Comparison of ENCODE assay signal across 1 cellular context in genomic region chr14:94059998-94060397, GRCh38.
A peak's percentile ranks its signal among the peaks of the same experiment; 100 is the strongest.
TF ChIP-seq lines count a peak whose summit lies in the region.

No MANE protein-coding gene starts in this region.

TF ChIP-seq in HepG2, 621 proteins besides CTCF, POLR2A, EP300 and RAD21 (continued from another document and continues in another):
- TF ChIP-seq STAT6 (CRISPR knock-in tag; IDR thresholded peaks at IDR 0.05; ENCODE audit: borderline replicate concordance) (no peak), DR1 (CRISPR knock-in tag; IDR thresholded peaks at IDR 0.05) (no peak), HNRNPL (IDR thresholded peaks at IDR 0.05; ENCODE audit: low read depth, low read length) (no peak), ZNF383 (CRISPR knock-in tag; IDR thresholded peaks at IDR 0.05; ENCODE audit: borderline replicate concordance) (no peak), RXRB (CRISPR knock-in tag; IDR thresholded peaks at IDR 0.05; ENCODE audit: borderline replicate concordance) (peak; percentile 63; the same call in 1 of the 2 replicates), ARNT2 (CRISPR knock-in tag; IDR thresholded peaks at IDR 0.05; ENCODE audit: low read depth) (no peak), CREB1 (IDR thresholded peaks at IDR 0.05) (no peak), CREB1 (CRISPR knock-in tag; IDR thresholded peaks at IDR 0.05) (no peak), ZNF547 (CRISPR knock-in tag; IDR thresholded peaks at IDR 0.05) (no peak), ZIK1 (CRISPR knock-in tag; IDR thresholded peaks at IDR 0.05; ENCODE audit: borderline replicate concordance, low read depth) (no peak), KLF11 (CRISPR knock-in tag; IDR thresholded peaks at IDR 0.05) (no peak), ZBTB7B (CRISPR knock-in tag; IDR thresholded peaks at IDR 0.05) (no peak), ZGPAT (CRISPR knock-in tag; IDR thresholded peaks at IDR 0.05) (no peak), ZNF343 (CRISPR knock-in tag; IDR thresholded peaks at IDR 0.05) (no peak), FOXP1 (IDR thresholded peaks at IDR 0.05) (no peak), FOXP1 (CRISPR knock-in tag; IDR thresholded peaks at IDR 0.05) (no peak), ZNF367 (CRISPR knock-in tag; IDR thresholded peaks at IDR 0.05; ENCODE audit: borderline replicate concordance) (no peak), MTA1 (CRISPR knock-in tag; IDR thresholded peaks at IDR 0.05; ENCODE audit: borderline replicate concordance) (no peak), ZNF704 (CRISPR knock-in tag; IDR thresholded peaks at IDR 0.05; ENCODE audit: borderline replicate concordance) (no peak), ZNF224 (CRISPR knock-in tag; IDR thresholded peaks at IDR 0.05) (no peak), NR2F6 (IDR thresholded peaks at IDR 0.05) (peak; percentile 79), NR2F6 (CRISPR knock-in tag; IDR thresholded peaks at IDR 0.05) (peak; percentile 89), GATAD1 (CRISPR knock-in tag; IDR thresholded peaks at IDR 0.05) (no peak), ZNF589 (CRISPR knock-in tag; conservative IDR thresholded peaks at IDR 0.05) (no peak), ELF1 (CRISPR knock-in tag; IDR thresholded peaks at IDR 0.05) (peak; percentile 31; the same call in 1 of the 2 replicates), ZNF644 (CRISPR knock-in tag; IDR thresholded peaks at IDR 0.05; ENCODE audit: low read depth) (no peak), ZNF451 (CRISPR knock-in tag; IDR thresholded peaks at IDR 0.05) (no peak), FOSL2 (CRISPR knock-in tag; IDR thresholded peaks at IDR 0.05) (no peak), FOXC1 (CRISPR knock-in tag; IDR thresholded peaks at IDR 0.05; ENCODE audit: borderline replicate concordance) (no peak), PCBP2 (optimal IDR thresholded peaks at IDR 0.05; ENCODE audit: low read depth, low read length, poor library complexity, severe bottlenecking) (no peak), HCFC1 (IDR thresholded peaks at IDR 0.05; ENCODE audit: low read depth, low read length) (no peak), ZNF724P (CRISPR knock-in tag; IDR thresholded peaks at IDR 0.05; ENCODE audit: borderline replicate concordance) (no peak), GTF3A (CRISPR knock-in tag; conservative IDR thresholded peaks at IDR 0.05) (no peak), ZBTB38 (CRISPR knock-in tag; IDR thresholded peaks at IDR 0.05) (no peak), MED13 (CRISPR knock-in tag; IDR thresholded peaks at IDR 0.05) (no peak), EHMT2 (IDR thresholded peaks at IDR 0.05; ENCODE audit: borderline replicate concordance, low read depth, low read length) (no peak), CREB3 (CRISPR knock-in tag; IDR thresholded peaks at IDR 0.05) (no peak), MEIS2 (CRISPR knock-in tag; IDR thresholded peaks at IDR 0.05) (no peak), ZMYM4 (CRISPR knock-in tag; IDR thresholded peaks at IDR 0.05) (no peak), MZF1 (CRISPR knock-in tag; IDR thresholded peaks at IDR 0.05; ENCODE audit: borderline replicate concordance) (no peak), NAIF1 (CRISPR knock-in tag; IDR thresholded peaks at IDR 0.05; ENCODE audit: borderline replicate concordance) (no peak), CEBPG (CRISPR knock-in tag; IDR thresholded peaks at IDR 0.05) (no peak), MXD4 (CRISPR knock-in tag; IDR thresholded peaks at IDR 0.05) (no peak), HDAC2 (CRISPR knock-in tag; IDR thresholded peaks at IDR 0.05) (peak; percentile 61; the same call in 1 of the 2 replicates), ZNF597 (CRISPR knock-in tag; IDR thresholded peaks at IDR 0.05) (no peak), SKI (IDR thresholded peaks at IDR 0.05; ENCODE audit: partially characterized antibody) (no peak), ARID4A (CRISPR knock-in tag; IDR thresholded peaks at IDR 0.05; ENCODE audit: borderline replicate concordance) (no peak; the same call in 1 of the 2 replicates), RAD51 (IDR thresholded peaks at IDR 0.05; ENCODE audit: borderline replicate concordance) (no peak), GLMP (CRISPR knock-in tag; IDR thresholded peaks at IDR 0.05; ENCODE audit: borderline replicate concordance) (no peak), ZBTB7A (CRISPR knock-in tag; IDR thresholded peaks at IDR 0.05) (no peak), ZMYM2 (CRISPR knock-in tag; IDR thresholded peaks at IDR 0.05) (no peak), ZNF253 (CRISPR knock-in tag; IDR thresholded peaks at IDR 0.05; ENCODE audit: borderline replicate concordance) (no peak), ZNF556 (CRISPR knock-in tag; IDR thresholded peaks at IDR 0.05; ENCODE audit: borderline replicate concordance) (no peak), TEAD2 (CRISPR knock-in tag; IDR thresholded peaks at IDR 0.05) (no peak), ZNF331 (CRISPR knock-in tag; IDR thresholded peaks at IDR 0.05) (0 out of 2 replicates have a peak, but pooled peaks have one; percentile 17), SMAD9 (CRISPR knock-in tag; IDR thresholded peaks at IDR 0.05) (no peak), POGK (CRISPR knock-in tag; conservative IDR thresholded peaks at IDR 0.05) (no peak), PBX3 (CRISPR knock-in tag; IDR thresholded peaks at IDR 0.05; ENCODE audit: borderline replicate concordance) (no peak), CHD4 (IDR thresholded peaks at IDR 0.05; ENCODE audit: borderline replicate concordance, low read length) (no peak), CCAR2 (optimal IDR thresholded peaks at IDR 0.05; ENCODE audit: low read depth, low read length) (no peak), ZNF674 (CRISPR knock-in tag; IDR thresholded peaks at IDR 0.05; ENCODE audit: low read depth) (no peak)
